Comparison of ENCODE assay signal across 27 cellular contexts in the genomic region with DNA sequence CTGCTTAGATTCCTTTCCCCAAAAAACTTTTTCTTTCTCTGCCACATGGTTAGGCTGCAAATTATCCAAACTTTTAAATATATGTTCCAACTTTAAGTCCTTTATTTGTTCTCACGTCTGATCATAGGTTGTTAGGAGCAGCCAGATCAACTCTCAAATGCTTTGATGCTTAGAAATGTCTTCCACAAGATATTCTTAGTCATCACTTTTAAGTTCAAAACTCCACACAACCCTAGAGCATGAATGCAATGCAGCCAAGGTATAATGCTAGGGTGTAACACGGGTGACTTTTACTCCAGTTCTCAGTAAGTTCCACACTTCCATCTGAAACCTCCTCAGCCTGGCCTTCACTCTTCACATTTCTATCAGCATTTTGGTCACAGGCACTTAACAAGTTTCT.
"Had no signal": no experiment of that assay in that cellular context is flagged by ENCODE, and none has a peak within 500 bp of the region (broad histone marks: within the 10 kb centered on the region; RNA-seq: fewer than 3 reads in every experiment).

No MANE protein-coding gene starts in this region.

- H3K27ac ChIP-seq: stomach, suprapubic skin, testis, thoracic aorta, thyroid gland, tibial artery, tibial nerve, transverse colon, upper lobe of left lung, upper lobe of right lung, uterus, vagina had no signal

- H3K4me3 ChIP-seq: stomach, suprapubic skin, testis, thoracic aorta, thyroid gland, tibial artery, tibial nerve, transverse colon, upper lobe of left lung, upper lobe of right lung, uterus, vagina had no signal

- DNase-seq: stimulated activated CD4-positive, alpha-beta T cell treated with anti-CD3 and anti-CD28 coated beads, Interleukin-2, amount 100 ng/mL, for 48 hours; stimulated activated CD4-positive, alpha-beta T cell treated with anti-CD3 and anti-CD28 coated beads, Interleukin-4, amount 100 ng/mL, for 1 hour; stimulated activated CD4-positive, alpha-beta T cell treated with anti-CD3 and anti-CD28 coated beads, Interleukin-4, amount 100 ng/mL, for 24 hours; stimulated activated CD4-positive, alpha-beta T cell treated with anti-CD3 and anti-CD28 coated beads, Interleukin-4, amount 100 ng/mL, for 4 hours; stimulated activated CD8-positive, alpha-beta memory T cell treated with anti-CD3 and anti-CD28 coated beads, Interleukin-4, amount 100 ng/mL, for 48 hours; stimulated activated naive B cell treated with anti-CD40 and anti-IgM and Interleukin-4, amounts not matched to agents 10 μg/mL and 1 μg/mL and 100 μg/mL, for 72 hours; stimulated activated naive CD4-positive, alpha-beta T cell; stimulated activated naive CD4-positive, alpha-beta T cell treated with Interleukin-2 at 50 U/mL for 16 hours; stimulated activated naive CD8-positive, alpha-beta T cell treated with anti-CD3 and anti-CD28 coated beads, Interleukin-15, amount 100 ng/mL, for 72 hours; stimulated activated naive CD8-positive, alpha-beta T cell treated with anti-CD3 and anti-CD28 coated beads, Interleukin-15, Interleukin-2, amounts not matched to agents 100 U/mL and 50 U/mL, for 24 hours; stomach; substantia nigra; testis; thyroid gland; tibial artery; transverse colon; trophoblast cell; upper lobe of left lung; upper lobe of right lung; uterus had no signal

- FAIRE-seq: urothelium cell line had no signal

- H3K27me3 ChIP-seq: stomach, suprapubic skin, testis, thyroid gland, tibial artery, tibial nerve, transverse colon, upper lobe of left lung, upper lobe of right lung, uterus, vagina had no signal

- H3K9me3 ChIP-seq: suprapubic skin, testis, thoracic aorta, thyroid gland, tibial artery, transverse colon, upper lobe of left lung, upper lobe of right lung, uterus, vagina had no signal

- ATAC-seq: stimulated activated effector memory CD8-positive, alpha-beta T cell treated with anti-CD3 and anti-CD28 coated beads, Interleukin-12 subunit alpha, Interleukin-12 subunit beta, amount 100 ng/mL, for 72 hours; stimulated activated memory B cell treated with anti-CD40 and anti-IgM and Interleukin-4, amounts not matched to agents 10 μg/mL and 1 μg/mL and 100 μg/mL, for 72 hours; stimulated activated naive B cell treated with anti-CD40 and anti-IgM and Interleukin-4, amounts not matched to agents 10 μg/mL and 1 μg/mL and 100 μg/mL, for 72 hours; stimulated activated naive CD8-positive, alpha-beta T cell treated with anti-CD3 and anti-CD28 coated beads, Interleukin-15, amount 100 ng/mL, for 72 hours; stimulated activated naive CD8-positive, alpha-beta T cell treated with anti-CD3 and anti-CD28 coated beads, Interleukin-15, Interleukin-2, amounts not matched to agents 100 U/mL and 50 U/mL, for 24 hours had no signal

- H3K36me3 ChIP-seq: stomach, suprapubic skin, thoracic aorta, thyroid gland, tibial artery, tibial nerve, transverse colon, upper lobe of left lung, upper lobe of right lung, uterus, vagina had no signal

- H3K4me1 ChIP-seq: stomach, suprapubic skin, testis, tibial artery, tibial nerve, transverse colon, upper lobe of left lung, upper lobe of right lung, uterus, vagina had no signal
